In the genomic region with DNA sequence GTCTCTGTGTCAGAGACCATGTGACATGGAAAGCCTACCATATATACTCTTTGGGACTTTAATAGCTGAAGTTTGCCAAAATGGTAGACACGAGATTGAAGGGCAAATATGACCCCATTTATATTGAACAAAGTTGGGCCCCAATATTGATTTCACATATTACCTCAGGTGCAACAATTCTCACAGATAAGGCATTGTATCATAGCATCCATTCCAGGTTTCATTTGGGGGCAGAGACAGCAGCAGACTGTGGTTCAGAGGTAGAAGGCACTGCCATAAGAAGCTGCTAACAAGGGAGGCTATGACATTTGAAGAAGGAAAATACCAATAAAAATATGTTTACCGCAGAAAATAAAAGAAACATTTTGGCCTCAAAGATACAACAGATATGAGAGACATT, we compare ENCODE assay signal across 23 cellular contexts.
DNase-seq lines count a peak whose midpoint lies in the region; ATAC-seq and TF ChIP-seq lines count a peak whose summit lies in the region.
"Had no signal": no experiment of that assay in that cellular context is flagged by ENCODE, and none has a peak within 500 bp of the region (broad histone marks: within the 10 kb centered on the region; RNA-seq: fewer than 3 reads in every experiment).

No MANE protein-coding gene starts in this region.

- H3K4ac ChIP-seq in mesendoderm (ENCODE audit: low read depth, low read length), result no peak overlapping the region

- no peak overlapping the region for H2BK15ac ChIP-seq in mesendoderm (replicated peaks; ENCODE audit: low read depth)

- peaks cover 4% of the 10 kb centered on the region for H3K4me1 ChIP-seq in mesendoderm (ENCODE audit: control insufficient read depth, low read depth, low read length)
- H3K4me1 ChIP-seq: BE2C, BLaER1 had no signal

- peak overlapping the region; percentile 54 for H2AK5ac ChIP-seq in mesendoderm (ENCODE audit: low read length)

- no peaks in the 10 kb centered on the region for H3K79me2 ChIP-seq in mesendoderm (ENCODE audit: control insufficient read depth, insufficient read depth, low read length)

- DNase-seq in WTC11 (ENCODE audit: low spot score), result no peak
- no peak for DNase-seq in mesendoderm
- no peak for DNase-seq in stimulated activated CD4-positive, alpha-beta T cell treated with anti-CD3 and anti-CD28 coated beads, Interleukin-2, amount 100 ng/mL, for 24 hours
- DNase-seq in NCI-H1417 treated with DMSO at 0.1 percent for 48 hours (lab: John Stamatoyannopoulos, UW), result no peak
- no peak for DNase-seq in lower leg skin (ENCODE audit: low spot score in 2 of 2)
- DNase-seq: 8988T; ACHN; BE2C; C1 segment of cervical spinal cord; CD4-positive, alpha-beta memory T cell; CD4-positive, CD25-positive, alpha-beta regulatory T cell; CD8-positive, alpha-beta memory T cell; COR-L47; DMS 273 treated with DMSO at 0.1 percent for 48 hours; DMS153; DMS53; DMS79; DND-41; EL; GDM1 had no signal

- peaks cover 2% of the 10 kb centered on the region for H3K9me3 Mint-ChIP-seq in WTC11

- H3K79me1 ChIP-seq in mesendoderm (ENCODE audit: low read length), result peaks cover 1% of the 10 kb centered on the region

- TF ChIP-seq CTCF in WTC11 (IDR thresholded peaks at IDR 0.05) (no peak), lower leg skin (IDR thresholded peaks at IDR 0.05) (no peak)

- H3K9ac ChIP-seq in mesendoderm (ENCODE audit: low read length), result no peak overlapping the region
- H3K9ac ChIP-seq: BLaER1 had no signal

- no peak overlapping the region for H3K4me2 ChIP-seq in mesendoderm (ENCODE audit: low read length)
- H3K4me2 ChIP-seq: BLaER1 had no signal

- ATAC-seq in WTC11, result no peak
- ATAC-seq: GM12878 had no signal

- H3K4me3 ChIP-seq in mesendoderm (ENCODE audit: low read length) (no peak overlapping the region), lower leg skin (ENCODE audit: low read depth, poor library complexity, severe bottlenecking) (no peak overlapping the region)
- H3K4me3 ChIP-seq: BLaER1, GM12878 had no signal

- intact Hi-C loops in lower leg skin (cut with DNase I; ENCODE audit: low total_unique reads), result no loop called here

- H3K27ac ChIP-seq in mesendoderm (ENCODE audit: low read depth, low read length), result no peak overlapping the region
- H3K27ac ChIP-seq: BLaER1 had no signal

- no peak overlapping the region for H4K8ac ChIP-seq in mesendoderm (ENCODE audit: low read depth, low read length)

- H3K56ac ChIP-seq in mesendoderm (ENCODE audit: low read length), result no peak overlapping the region

- no peak overlapping the region for H2BK5ac ChIP-seq in mesendoderm (ENCODE audit: low read length)

- no CpG with 5 or more reads among the region's 2 CpGs for WGBS in mesendoderm (ENCODE audit: extremely low coverage, insufficient coverage, low lambda C conversion rate)
- WGBS in lower leg skin, 2 donors, result 70 to 75% methylated on average over 2 of the region's 2 CpGs

- peaks cover 56% of the 10 kb centered on the region for H3K4me1 Mint-ChIP-seq in WTC11
- H3K4me1 Mint-ChIP-seq: CD14-positive monocyte; CD4-positive, alpha-beta memory T cell; CD4-positive, CD25-positive, alpha-beta regulatory T cell; CD8-positive, alpha-beta memory T cell had no signal

- H3K36me3 Mint-ChIP-seq in WTC11, result peaks cover 24% of the 10 kb centered on the region
- H3K36me3 Mint-ChIP-seq: CD14-positive monocyte; CD4-positive, alpha-beta memory T cell; CD4-positive, CD25-positive, alpha-beta regulatory T cell; CD8-positive, alpha-beta memory T cell had no signal

- H4K5ac ChIP-seq in mesendoderm (ENCODE audit: low read length), result no peak overlapping the region

- H3K27me3 Mint-ChIP-seq in WTC11 (ENCODE audit: low read depth), result no peaks in the 10 kb centered on the region
- H3K27me3 Mint-ChIP-seq: CD4-positive, alpha-beta memory T cell; CD4-positive, CD25-positive, alpha-beta regulatory T cell; CD8-positive, alpha-beta memory T cell had no signal

- H3K27ac Mint-ChIP-seq in WTC11, result peak overlapping the region; percentile 25; the same call in 1 of the 2 replicates
- H3K27ac Mint-ChIP-seq: CD14-positive monocyte; CD4-positive, alpha-beta memory T cell; CD4-positive, CD25-positive, alpha-beta regulatory T cell; CD8-positive, alpha-beta memory T cell had no signal

- no peaks in the 10 kb centered on the region for H3K36me3 ChIP-seq in mesendoderm (ENCODE audit: control insufficient read depth, insufficient read depth, low read length)
- H3K36me3 ChIP-seq: BE2C, BLaER1 had no signal

- no peak overlapping the region for H3K18ac ChIP-seq in mesendoderm (ENCODE audit: low read length)

- POLR2A ChIA-PET in WTC11 (lab: Charles Lee), result no interaction called here

- no peak overlapping the region for H3K23ac ChIP-seq in mesendoderm (ENCODE audit: low read length)

- CTCF ChIA-PET in WTC11 (lab: Charles Lee), result no interaction called here

- TF ChIP-seq POLR2A in lower leg skin (IDR thresholded peaks at IDR 0.05), result no peak

- no peaks in the 10 kb centered on the region for H3K27me3 ChIP-seq in mesendoderm (ENCODE audit: insufficient read depth, low read length, poor library complexity)
- H3K27me3 ChIP-seq: BE2C, BLaER1 had no signal

- H2BK120ac ChIP-seq in mesendoderm (ENCODE audit: low read depth, low read length), result no peak overlapping the region

- H3K4me3 Mint-ChIP-seq in WTC11, result no peak overlapping the region
- H3K4me3 Mint-ChIP-seq: CD14-positive monocyte; CD4-positive, alpha-beta memory T cell; CD4-positive, CD25-positive, alpha-beta regulatory T cell; CD8-positive, alpha-beta memory T cell had no signal

TF ChIP-seq in WTC11, 78 proteins besides CTCF, POLR2A, EP300 and RAD21 (continues in another document):
- TF ChIP-seq NFYB (CRISPR knock-in tag; conservative IDR thresholded peaks at IDR 0.05; ENCODE audit: low read depth), result no peak
- no peak for TF ChIP-seq OVOL2 (CRISPR knock-in tag; IDR thresholded peaks at IDR 0.05; ENCODE audit: borderline replicate concordance)
- TF ChIP-seq ZNF416 (CRISPR knock-in tag; IDR thresholded peaks at IDR 0.05), result no peak
- TF ChIP-seq TP53 (CRISPR knock-in tag; IDR thresholded peaks at IDR 0.05), result no peak
- 0 out of 2 replicates have a peak, but pooled peaks have one; percentile 52 for TF ChIP-seq ZNF671 (CRISPR knock-in tag; IDR thresholded peaks at IDR 0.05)
- TF ChIP-seq USF2 (CRISPR knock-in tag; IDR thresholded peaks at IDR 0.05), result no peak
- no peak for TF ChIP-seq RORB (CRISPR knock-in tag; IDR thresholded peaks at IDR 0.05)
- TF ChIP-seq FOXJ3 (CRISPR knock-in tag; IDR thresholded peaks at IDR 0.05; ENCODE audit: borderline replicate concordance), result no peak
- TF ChIP-seq, protein P1, sequence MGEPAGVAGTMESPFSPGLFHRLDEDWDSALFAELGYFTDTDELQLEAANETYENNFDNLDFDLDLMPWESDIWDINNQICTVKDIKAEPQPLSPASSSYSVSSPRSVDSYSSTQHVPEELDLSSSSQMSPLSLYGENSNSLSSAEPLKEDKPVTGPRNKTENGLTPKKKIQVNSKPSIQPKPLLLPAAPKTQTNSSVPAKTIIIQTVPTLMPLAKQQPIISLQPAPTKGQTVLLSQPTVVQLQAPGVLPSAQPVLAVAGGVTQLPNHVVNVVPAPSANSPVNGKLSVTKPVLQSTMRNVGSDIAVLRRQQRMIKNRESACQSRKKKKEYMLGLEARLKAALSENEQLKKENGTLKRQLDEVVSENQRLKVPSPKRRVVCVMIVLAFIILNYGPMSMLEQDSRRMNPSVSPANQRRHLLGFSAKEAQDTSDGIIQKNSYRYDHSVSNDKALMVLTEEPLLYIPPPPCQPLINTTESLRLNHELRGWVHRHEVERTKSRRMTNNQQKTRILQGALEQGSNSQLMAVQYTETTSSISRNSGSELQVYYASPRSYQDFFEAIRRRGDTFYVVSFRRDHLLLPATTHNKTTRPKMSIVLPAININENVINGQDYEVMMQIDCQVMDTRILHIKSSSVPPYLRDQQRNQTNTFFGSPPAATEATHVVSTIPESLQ (CRISPR knock-in tag; IDR thresholded peaks at IDR 0.05), result no peak
- TF ChIP-seq, protein P2, sequence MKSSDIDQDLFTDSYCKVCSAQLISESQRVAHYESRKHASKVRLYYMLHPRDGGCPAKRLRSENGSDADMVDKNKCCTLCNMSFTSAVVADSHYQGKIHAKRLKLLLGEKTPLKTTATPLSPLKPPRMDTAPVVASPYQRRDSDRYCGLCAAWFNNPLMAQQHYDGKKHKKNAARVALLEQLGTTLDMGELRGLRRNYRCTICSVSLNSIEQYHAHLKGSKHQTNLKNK (CRISPR knock-in tag; IDR thresholded peaks at IDR 0.05), result no peak
- TF ChIP-seq JAZF1 (CRISPR knock-in tag; IDR thresholded peaks at IDR 0.05), result no peak
- TF ChIP-seq NFATC4 (CRISPR knock-in tag; IDR thresholded peaks at IDR 0.05), result no peak; the same call in 1 of the 2 replicates
- TF ChIP-seq GTF2I (CRISPR knock-in tag; conservative IDR thresholded peaks at IDR 0.05), result no peak
